ENCODE assay signal across 9 cellular contexts in genomic region chr5:73045623-73046022, GRCh38.
"Had no signal": no experiment of that assay in that cellular context is flagged by ENCODE, and none has a peak within 500 bp of the region (broad histone marks: within the 10 kb centered on the region; RNA-seq: fewer than 3 reads in every experiment).

No MANE protein-coding gene starts in this region.

- H3K4me1 Mint-ChIP-seq: IgD-negative memory B cell had no signal

- FAIRE-seq: HepG2 had no signal

- H3K36me3 Mint-ChIP-seq: IgD-negative memory B cell had no signal

- H3K4me3 Mint-ChIP-seq: GM23338, HFFc6, IgD-negative memory B cell had no signal

- H3K27ac Mint-ChIP-seq: GM23338, HFFc6, IgD-negative memory B cell had no signal

- H3K4me2 ChIP-seq: GM23338 had no signal

- H2AFZ ChIP-seq: GM23338 had no signal

- H3K4me1 ChIP-seq: HAP-1 had no signal

- H3K4me3 ChIP-seq: GM23338, HAP-1 had no signal

- H3K9me3 ChIP-seq: HAP-1 had no signal

- ATAC-seq: GM23338, HCT116, HepG2 had no signal

- H3K36me3 ChIP-seq: HAP-1 had no signal

- H3K9me3 Mint-ChIP-seq: GM23338, HFFc6 had no signal

- DNase-seq: H7, HFFc6, KG1 had no signal

- H3K27ac ChIP-seq: HL-60 had no signal

- H3K27me3 Mint-ChIP-seq: IgD-negative memory B cell had no signal
